Comparison of ENCODE assay signal across 8 cellular contexts in the genomic region with DNA sequence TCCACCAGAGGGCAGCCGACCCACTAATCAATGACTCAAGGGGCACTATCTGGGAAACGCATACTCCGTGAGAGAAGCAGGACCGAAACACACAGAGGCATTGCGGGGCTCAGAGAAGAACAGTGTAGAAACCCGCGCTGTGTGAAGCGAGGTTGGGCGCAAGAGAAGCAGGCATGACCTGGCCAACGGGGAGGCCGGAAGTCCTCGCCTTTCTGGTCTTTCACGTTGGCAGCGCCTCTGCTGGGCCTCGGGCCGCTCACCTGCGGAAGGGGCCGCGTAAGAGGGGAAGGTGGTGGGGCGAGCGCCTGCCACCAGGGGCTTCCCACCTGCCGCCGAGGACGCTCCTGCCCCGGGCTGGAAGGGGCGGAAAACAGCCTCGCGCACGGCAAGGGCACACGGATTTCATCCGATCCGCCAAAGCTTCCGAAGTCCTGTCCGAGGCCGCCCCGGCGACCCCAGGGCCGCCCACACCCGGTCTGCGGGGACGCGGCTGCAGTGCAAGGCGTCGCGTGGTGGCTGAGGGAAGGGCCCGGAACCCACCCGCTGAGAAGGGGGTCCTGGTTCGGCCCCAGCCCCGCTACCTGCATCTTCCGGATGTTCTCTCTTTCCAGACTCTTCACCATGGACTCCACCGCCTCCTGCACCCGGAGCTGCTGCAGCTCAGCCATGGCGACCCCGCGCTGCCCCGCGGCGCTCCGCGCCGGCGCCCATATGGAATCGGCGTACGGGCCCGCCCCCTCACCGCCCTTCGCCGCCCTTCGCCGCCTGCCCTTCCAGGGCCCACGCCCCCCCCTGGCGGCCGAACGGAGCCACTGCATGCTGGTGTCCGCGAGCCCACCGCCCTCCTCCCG. TPM values are rescaled to one million over a fixed set of nuclear protein-coding genes. Genes with fewer than 3 reads are reported as not detected.
DNase-seq lines count a peak whose midpoint lies in the region; ATAC-seq and TF ChIP-seq lines count a peak whose summit lies in the region.

A gene (minus strand): TSS at position 724 of the 851 bp plus-strand sequence. CDS start 56 bp downstream, at position 668.

- H3K27ac ChIP-seq in adrenal gland: peak within 1 kb of the TSS in 4 of 5 donors; percentile 60 to 89 (median 77)
- peak within 1 kb of the TSS; percentile 92 for H3K27ac ChIP-seq in left ventricle myocardium inferior (replicated peaks)
- H3K27ac ChIP-seq in prostate gland: peak within 1 kb of the TSS; percentile 85 to 89

- intact Hi-C loops in adrenal gland (cut with DNase I) (loop anchor here in 1 of 2 donors (10.0 kb wide), 1 partner anchor 313 kb away; no protein-coding TSS in a partner anchor), left ventricle myocardium inferior (cut with micrococcal nuclease) (no loop called here), prostate gland (cut with DNase I) (no loop called here)

- H3K36me3 ChIP-seq in adrenal gland (replicated peaks in 1 of 2): peaks cover 0 to 30% of the 10 kb centered on the region in 2 donors
- H3K36me3 ChIP-seq in left ventricle myocardium inferior: peaks cover 31% of the 10 kb centered on the region
- H3K36me3 ChIP-seq in prostate gland: no peaks in the 10 kb centered on the region

- no peaks in the 10 kb centered on the region for H3K27me3 ChIP-seq in adrenal gland
- no peaks in the 10 kb centered on the region for H3K27me3 ChIP-seq in left ventricle myocardium inferior (ENCODE audit: low read depth)
- H3K27me3 ChIP-seq in prostate gland (replicated peaks; ENCODE audit: insufficient read depth): no peaks in the 10 kb centered on the region

- H3K9me3 ChIP-seq in adrenal gland (replicated peaks in 1 of 3) (no peaks in the 10 kb centered on the region), left ventricle myocardium inferior (replicated peaks) (no peaks in the 10 kb centered on the region), prostate gland (no peaks in the 10 kb centered on the region)

- TF ChIP-seq CTCF in GM12865 (IDR thresholded peaks at IDR 0.05; ENCODE audit: insufficient read depth, low read depth, low read length, missing control alignments): peak; percentile 93
- peak; percentile 67 to 97 (median 90) for TF ChIP-seq CTCF in adrenal gland (IDR thresholded peaks at IDR 0.05)
- TF ChIP-seq CTCF in left ventricle myocardium inferior (IDR thresholded peaks at IDR 0.05; ENCODE audit: borderline replicate concordance): peak; percentile 96
- TF ChIP-seq CTCF in prostate gland (IDR thresholded peaks at IDR 0.05): peak; percentile 93 to 98 (median 96)

- H3K4me1 ChIP-seq in adrenal gland (replicated peaks in 1 of 2): peaks cover 5 to 6% of the 10 kb centered on the region in 2 donors
- peaks cover 19% of the 10 kb centered on the region for H3K4me1 ChIP-seq in left ventricle myocardium inferior
- H3K4me1 ChIP-seq in prostate gland (replicated peaks): peaks cover 3% of the 10 kb centered on the region

- ATAC-seq in HG02571 (IDR thresholded peaks at IDR 0.05; ENCODE audit: unreplicated experiment): peak; percentile 77

- 0 to 1% (median 0%) methylated on average over 14 to 79 of the region's 79 CpGs for WGBS in adrenal gland, 4 donors
- under 1% methylated on average over 68 of the region's 79 CpGs for WGBS in prostate gland

- peak within 1 kb of the TSS; percentile 75 for H3K4me3 ChIP-seq in GM12865 (ENCODE audit: low read depth, low read length)
- peak within 1 kb of the TSS in 3 of 4 donors; percentile 58 to 95 (median 84) for H3K4me3 ChIP-seq in adrenal gland
- peak within 1 kb of the TSS; percentile 100 for H3K4me3 ChIP-seq in left ventricle myocardium inferior
- H3K4me3 ChIP-seq in prostate gland: peak within 1 kb of the TSS; percentile 76 to 81

- DNase-seq in GM12865 (ENCODE audit: low read depth): peak; percentile 92
- peak; percentile 79 for DNase-seq in NCI-H1092 treated with DMSO at 0.1 percent for 48 hours (lab: John Stamatoyannopoulos, UW)
- peak; percentile 77 to 88 (median 83) for DNase-seq in T-helper 1 cell
- DNase-seq in adrenal gland: peak; percentile 81 to 91 (median 87)
- peak; percentile 86 for DNase-seq in left ventricle myocardium inferior
- DNase-seq in prostate gland (ENCODE audit: low spot score): peak; percentile 78
- DNase-seq in ureter (ENCODE audit: low spot score): peak; percentile 87

- TF ChIP-seq POLR2A in adrenal gland (IDR thresholded peaks at IDR 0.05) (peak in 1 of 2 donors; percentile 49), prostate gland (IDR thresholded peaks at IDR 0.05) (peak; percentile 42)

RNA-seq across cellular contexts. Expression of the gene that starts here (rescaled TPM):
- 10 to 100 TPM; 12.0 to 25.7 (median 22.7) TPM for total RNA-seq in adrenal gland
- polyA plus RNA-seq in adrenal gland: 10 to 100 TPM; 25.7 to 39.1 (median 32.5) TPM
- 26.0 TPM for total RNA-seq in left ventricle myocardium inferior
- 10 to 100 TPM; 26.2 to 31.1 TPM for total RNA-seq in prostate gland
- total RNA-seq in ureter: 29.3 TPM

Comparison
In these comparisons a context has a peak if more than half of its experiments do, and no peak if none do; other contexts are left out.
1. Peak in every context shown above with its lines: DNase-seq, ATAC-seq, H3K4me3 ChIP-seq and H3K27ac ChIP-seq.